In genomic region chr1:144883011-144883421, GRCh38 we compare ENCODE assay signal across 8 cellular contexts.
DNase-seq lines count a peak whose midpoint lies in the region; ATAC-seq and TF ChIP-seq lines count a peak whose summit lies in the region.
"Not testable (repeated sequence)": the region's sequence is repeated elsewhere in the genome, so short reads cannot be mapped to it uniquely, and the experiment has no call there.

No MANE protein-coding gene starts in this region.

- intact Hi-C loops in activated naive CD4-positive, alpha-beta T cell treated with anti-CD3 and anti-CD28 coated beads for 36 hours (cut with micrococcal nuclease) = not testable (repeated sequence)

- H3K9me3 ChIP-seq in HAP-1; endodermal cell (ENCODE audit: control insufficient read depth, low read length): not testable (repeated sequence)

- not testable (repeated sequence) for H3K9ac ChIP-seq in endodermal cell (ENCODE audit: extremely low read depth, low read length, poor library complexity, severe bottlenecking)

- WGBS in endodermal cell (ENCODE audit: insufficient coverage in 1 of 2, insufficient read length in 1 of 2), 2 experiments = 0% methylated on average over 39 of the region's 50 CpGs; no CpG with 5 or more reads in 1 of the 2 experiments

- H3K27me3 Mint-ChIP-seq in activated naive CD4-positive, alpha-beta T cell treated with anti-CD3 and anti-CD28 coated beads for 36 hours (ENCODE audit: low read depth); endodermal cell (ENCODE audit: insufficient read depth); immature natural killer cell (ENCODE audit: low read depth in 3 of 3); nephron progenitor cell (ENCODE audit: low read depth, poor library complexity): not testable (repeated sequence)

- DNase-seq in ACHN = peak; percentile 32
- DNase-seq in HAP-1 (ENCODE audit: low spot score in 2 of 2) = peak in 1 of 2 experiments; percentile 30
- peak; percentile 26 for DNase-seq in activated naive CD4-positive, alpha-beta T cell treated with anti-CD3 and anti-CD28 coated beads for 36 hours
- peak; percentile 52 for DNase-seq in endodermal cell
- peak; percentile 14 to 33 (median 30) for DNase-seq in immature natural killer cell
- peak; percentile 32 for DNase-seq in nephron progenitor cell
- DNase-seq in stimulated activated CD4-positive, alpha-beta T cell treated with anti-CD3 and anti-CD28 coated beads, Interleukin-4, amount 100 ng/mL, for 4 hours = peak; percentile 19 to 27

- peak; percentile 20; the same call in 1 of the 3 replicates for ATAC-seq in SK-N-SH treated with all-trans-retinoic acid at 6 μM for 48 hours

- not testable (repeated sequence) for H3K27ac ChIP-seq in endodermal cell (ENCODE audit: low read depth, low read length)

- not testable (repeated sequence) for TF ChIP-seq CTCF in endodermal cell (conservative IDR thresholded peaks at IDR 0.05); nephron progenitor cell (IDR thresholded peaks at IDR 0.05)

- in situ Hi-C loops in ACHN (cut with HindIII; ENCODE audit: low pct_ligation_motif_present, low pct_unique_long_range_greater_than_20kb, low sequenced_read_pairs); HAP-1 (cut with MboI; ENCODE audit: low sequenced_read_pairs): not testable (repeated sequence)

- not testable (repeated sequence) for H3K27ac Mint-ChIP-seq in activated naive CD4-positive, alpha-beta T cell treated with anti-CD3 and anti-CD28 coated beads for 36 hours; endodermal cell; immature natural killer cell; nephron progenitor cell

- not testable (repeated sequence) for H3K9me3 Mint-ChIP-seq in activated naive CD4-positive, alpha-beta T cell treated with anti-CD3 and anti-CD28 coated beads for 36 hours; endodermal cell; immature natural killer cell; nephron progenitor cell

- H3K36me3 ChIP-seq in HAP-1 (replicated peaks); endodermal cell (ENCODE audit: control insufficient read depth, insufficient read depth, low read length): not testable (repeated sequence)

- not testable (repeated sequence) for H3K36me3 Mint-ChIP-seq in activated naive CD4-positive, alpha-beta T cell treated with anti-CD3 and anti-CD28 coated beads for 36 hours (ENCODE audit: low read depth); endodermal cell (ENCODE audit: low read depth); immature natural killer cell; nephron progenitor cell (ENCODE audit: low read depth)

- not testable (repeated sequence) for H3K4me1 ChIP-seq in HAP-1; endodermal cell (ENCODE audit: control insufficient read depth, insufficient read depth, low read length)

- not testable (repeated sequence) for H3K4me1 Mint-ChIP-seq in activated naive CD4-positive, alpha-beta T cell treated with anti-CD3 and anti-CD28 coated beads for 36 hours (ENCODE audit: low read depth); endodermal cell; immature natural killer cell; nephron progenitor cell

- H3K4me3 Mint-ChIP-seq in activated naive CD4-positive, alpha-beta T cell treated with anti-CD3 and anti-CD28 coated beads for 36 hours = not testable (repeated sequence)
- H3K4me3 Mint-ChIP-seq in endodermal cell (peak overlapping the region; percentile 52), immature natural killer cell (peak overlapping the region in 4 of 5 donors; percentile 18 to 39 (median 32)), nephron progenitor cell (peak overlapping the region; percentile 45)

- H3K4me3 ChIP-seq in HAP-1 = peak overlapping the region; percentile 36
- H3K4me3 ChIP-seq in endodermal cell (ENCODE audit: low read length) = not testable (repeated sequence)

- CTCF ChIA-PET in activated naive CD4-positive, alpha-beta T cell treated with anti-CD3 and anti-CD28 coated beads for 36 hours (lab: Charles Lee) = not testable (repeated sequence)

- H3K27me3 ChIP-seq in HAP-1 (ENCODE audit: low read depth); endodermal cell (ENCODE audit: control insufficient read depth, insufficient read depth, low read length, poor library complexity, severe bottlenecking): not testable (repeated sequence)
